Comparison of ENCODE assay signal across 8 cellular contexts in the genomic region with DNA sequence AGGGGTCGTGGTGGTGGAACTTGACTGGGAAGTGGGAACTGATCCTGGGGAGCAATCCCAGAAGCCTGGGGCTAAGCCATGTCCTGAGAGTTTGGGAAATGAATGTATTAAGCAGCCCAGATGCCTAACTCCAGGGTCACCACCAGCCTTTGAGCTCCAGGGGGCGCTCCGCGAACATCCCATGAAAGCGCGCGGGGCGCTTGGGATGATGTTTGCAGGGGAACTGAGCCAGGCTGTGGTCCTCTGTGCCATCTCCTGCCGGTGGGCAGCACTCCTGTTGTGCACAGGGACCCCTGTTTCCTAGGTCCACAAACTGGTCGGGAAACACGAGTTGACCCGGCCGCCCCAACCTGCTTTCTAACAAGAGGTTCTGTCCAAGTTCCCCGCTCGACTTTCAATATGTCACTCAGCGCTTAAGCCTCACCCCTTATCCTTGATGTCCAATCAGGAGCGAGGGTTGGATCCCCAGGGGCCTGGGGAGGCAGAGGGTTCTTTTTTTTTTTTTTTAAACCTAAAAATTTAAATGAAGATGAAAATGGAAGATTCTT. TPM values are rescaled to one million over a fixed set of nuclear protein-coding genes. Genes with fewer than 3 reads are reported as not detected.
DNase-seq lines count a peak whose midpoint lies in the region; ATAC-seq and TF ChIP-seq lines count a peak whose summit lies in the region.

No MANE protein-coding gene starts in this region.

- no peaks in the 10 kb centered on the region for H3K9me3 ChIP-seq in ectodermal cell (ENCODE audit: control insufficient read depth, low read length)
- H3K9me3 ChIP-seq in lower lobe of right lung = no peaks in the 10 kb centered on the region

- H3K36me3 ChIP-seq in ectodermal cell (ENCODE audit: control insufficient read depth, insufficient read depth, low read length) (no peaks in the 10 kb centered on the region), lower lobe of right lung (no peaks in the 10 kb centered on the region)

- H3K27ac Mint-ChIP-seq in activated CD8-positive, alpha-beta T cell treated with anti-CD3 and anti-CD28 coated beads for 36 hours = no peak overlapping the region

- intact Hi-C loops in activated CD8-positive, alpha-beta T cell treated with anti-CD3 and anti-CD28 coated beads for 36 hours (cut with micrococcal nuclease) = loop anchor here (5.0 kb wide), 1 partner anchor 49 kb away; no protein-coding TSS in a partner anchor
- intact Hi-C loops in lower lobe of right lung (cut with DNase I) = no loop called here

- H3K4me1 ChIP-seq in ectodermal cell (ENCODE audit: control insufficient read depth, insufficient read depth, low read length) (no peaks in the 10 kb centered on the region), lower lobe of right lung (peaks cover 6% of the 10 kb centered on the region)

- H3K27ac ChIP-seq in ectodermal cell (ENCODE audit: insufficient read depth, low read depth, low read length, poor library complexity, severe bottlenecking) (no peak overlapping the region), lower lobe of right lung (no peak overlapping the region)

- CTCF ChIA-PET in activated CD8-positive, alpha-beta T cell treated with anti-CD3 and anti-CD28 coated beads for 36 hours (lab: Charles Lee) = interaction anchor here (0.6 to 4.5 kb wide), 38 partner anchors 8 to 641 kb away, joined by 3 to 63 read pairs (median 4); partner anchors contain the start of genes DYRK1B and PSMC4

- peak overlapping the region; percentile 57 for H3K4me3 ChIP-seq in ectodermal cell (ENCODE audit: insufficient read depth, low read depth, low read length)
- H3K4me3 ChIP-seq in lower lobe of right lung = peak overlapping the region; percentile 60

- no peaks in the 10 kb centered on the region for H3K36me3 Mint-ChIP-seq in activated CD8-positive, alpha-beta T cell treated with anti-CD3 and anti-CD28 coated beads for 36 hours (ENCODE audit: low read depth)

- H3K27me3 Mint-ChIP-seq in activated CD8-positive, alpha-beta T cell treated with anti-CD3 and anti-CD28 coated beads for 36 hours = peaks cover 4% of the 10 kb centered on the region

- peaks cover 4% of the 10 kb centered on the region for H3K4me1 Mint-ChIP-seq in activated CD8-positive, alpha-beta T cell treated with anti-CD3 and anti-CD28 coated beads for 36 hours (ENCODE audit: low read depth)

- H3K9me3 Mint-ChIP-seq in activated CD8-positive, alpha-beta T cell treated with anti-CD3 and anti-CD28 coated beads for 36 hours = peaks cover 7% of the 10 kb centered on the region

- H3K27me3 ChIP-seq in ectodermal cell (ENCODE audit: control insufficient read depth, insufficient read depth, low read length, poor library complexity, severe bottlenecking) = no peaks in the 10 kb centered on the region
- H3K27me3 ChIP-seq in lower lobe of right lung (ENCODE audit: low read depth) = no peaks in the 10 kb centered on the region

- TF ChIP-seq CTCF in GM12872 (IDR thresholded peaks at IDR 0.05; ENCODE audit: insufficient read depth, low read depth, low read length) = peak; percentile 98
- peak; percentile 98 for TF ChIP-seq CTCF in activated CD8-positive, alpha-beta T cell treated with anti-CD3 and anti-CD28 coated beads for 36 hours (IDR thresholded peaks at IDR 0.05)
- peak; percentile 92 for TF ChIP-seq CTCF in lower lobe of right lung (IDR thresholded peaks at IDR 0.05)

- DNase-seq in NCI-H748 treated with DMSO at 0.1 percent for 48 hours (lab: John Stamatoyannopoulos, UW) (peak; percentile 67), lower lobe of right lung (peak; percentile 83)
- peak; percentile 86 for DNase-seq in activated CD8-positive, alpha-beta T cell treated with anti-CD3 and anti-CD28 coated beads for 36 hours
- peak; percentile 58 to 67 for DNase-seq in stimulated activated CD4-positive, alpha-beta T cell treated with anti-CD3 and anti-CD28 coated beads, Interleukin-4, amount 100 ng/mL, for 4 hours

- POLR2A ChIA-PET in activated CD8-positive, alpha-beta T cell treated with anti-CD3 and anti-CD28 coated beads for 36 hours (lab: Charles Lee) = interaction anchor here (0.9 to 1.2 kb wide), 2 partner anchors 10 to 53 kb away, joined by 3 to 5 read pairs; partner anchors contain the start of gene FBL

- peak overlapping the region; percentile 75 for H3K4me3 Mint-ChIP-seq in activated CD8-positive, alpha-beta T cell treated with anti-CD3 and anti-CD28 coated beads for 36 hours

- ATAC-seq in HG03521 (IDR thresholded peaks at IDR 0.05; ENCODE audit: unreplicated experiment) (peak; percentile 64), lower lobe of right lung (peak; percentile 94 to 98), GM18873 (IDR thresholded peaks at IDR 0.05; ENCODE audit: low FRiP score, unreplicated experiment) (no peak)
- ATAC-seq in activated CD8-positive, alpha-beta T cell treated with anti-CD3 and anti-CD28 coated beads for 36 hours = peak; percentile 96

- WGBS in ectodermal cell, 2 experiments = 0 to 1% methylated on average over 16 to 17 of the region's 17 CpGs

RNA-seq across cellular contexts. Expression of gene LEUTX, which starts 14.4 kb away (rescaled TPM):
- not detected for total RNA-seq in activated CD8-positive, alpha-beta T cell treated with anti-CD3 and anti-CD28 coated beads for 36 hours
- polyA plus RNA-seq in ectodermal cell (2013, experiment 1 of 4) = not detected
- polyA plus RNA-seq in ectodermal cell (2013, experiment 2 of 4) = not detected
- polyA plus RNA-seq in ectodermal cell (2013, experiment 3 of 4) = not detected
- not detected for polyA plus RNA-seq in ectodermal cell (2013, experiment 4 of 4)
- not detected for total RNA-seq in lower lobe of right lung

RNA-seq across cellular contexts. Expression of gene DYRK1B, which starts 40.9 kb away (rescaled TPM):
- total RNA-seq in activated CD8-positive, alpha-beta T cell treated with anti-CD3 and anti-CD28 coated beads for 36 hours = 1 to 10 TPM; 5.4 to 7.0 TPM
- polyA plus RNA-seq in ectodermal cell (2013, experiment 1 of 4) = 56.9 TPM
- polyA plus RNA-seq in ectodermal cell (2013, experiment 2 of 4) = 69.8 TPM
- 51.2 TPM for polyA plus RNA-seq in ectodermal cell (2013, experiment 3 of 4)
- polyA plus RNA-seq in ectodermal cell (2013, experiment 4 of 4) = 57.2 TPM
- total RNA-seq in lower lobe of right lung = 28.4 TPM

RNA-seq across cellular contexts. Expression of gene FBL, which starts 53.1 kb away (rescaled TPM):
- 100 to 1,000 TPM; 901 to 905 TPM for total RNA-seq in activated CD8-positive, alpha-beta T cell treated with anti-CD3 and anti-CD28 coated beads for 36 hours
- polyA plus RNA-seq in ectodermal cell (2013, experiment 1 of 4) = 446 TPM
- polyA plus RNA-seq in ectodermal cell (2013, experiment 2 of 4) = 415 TPM
- 359 TPM for polyA plus RNA-seq in ectodermal cell (2013, experiment 3 of 4)
- 352 TPM for polyA plus RNA-seq in ectodermal cell (2013, experiment 4 of 4)
- 117 TPM for total RNA-seq in lower lobe of right lung

RNA-seq across cellular contexts. Expression of gene CLC, which starts 55.2 kb away (rescaled TPM):
- not detected for total RNA-seq in activated CD8-positive, alpha-beta T cell treated with anti-CD3 and anti-CD28 coated beads for 36 hours
- not detected for polyA plus RNA-seq in ectodermal cell (2013, experiment 1 of 4)
- not detected for polyA plus RNA-seq in ectodermal cell (2013, experiment 2 of 4)
- polyA plus RNA-seq in ectodermal cell (2013, experiment 3 of 4) = not detected
- not detected for polyA plus RNA-seq in ectodermal cell (2013, experiment 4 of 4)
- not detected for total RNA-seq in lower lobe of right lung
